Comparison of ENCODE assay signal across 16 cellular contexts in the genomic region with DNA sequence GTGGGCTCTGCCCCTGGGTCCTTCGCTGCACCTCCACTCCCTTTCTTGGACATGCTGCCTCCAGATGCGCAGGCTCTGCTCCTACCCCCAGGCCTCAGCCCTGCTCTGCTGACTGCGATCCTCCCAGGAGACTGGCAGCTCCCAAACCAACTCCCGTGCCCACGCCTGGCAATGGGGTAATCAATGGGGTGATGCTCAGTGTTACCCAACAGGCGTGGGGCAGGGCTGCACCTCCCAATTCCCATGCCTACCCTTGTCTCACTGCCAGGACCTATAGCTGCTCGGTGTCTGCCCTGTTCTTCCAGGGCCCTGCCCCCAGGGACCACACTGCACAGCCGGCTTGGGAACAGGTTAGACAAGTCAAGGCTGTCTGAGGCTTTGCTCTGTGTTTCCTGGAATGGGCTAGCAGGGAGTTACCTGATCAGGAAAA. TPM values are rescaled to one million over a fixed set of nuclear protein-coding genes. Genes with fewer than 3 reads are reported as not detected.
A peak's percentile ranks its signal among the peaks of the same experiment; 100 is the strongest.
DNase-seq lines count a peak whose midpoint lies in the region; ATAC-seq, FAIRE-seq and TF ChIP-seq lines count a peak whose summit lies in the region.
"Had no signal": no experiment of that assay in that cellular context is flagged by ENCODE, and none has a peak within 500 bp of the region (broad histone marks: within the 10 kb centered on the region; RNA-seq: fewer than 3 reads in every experiment).

A gene with protein sequence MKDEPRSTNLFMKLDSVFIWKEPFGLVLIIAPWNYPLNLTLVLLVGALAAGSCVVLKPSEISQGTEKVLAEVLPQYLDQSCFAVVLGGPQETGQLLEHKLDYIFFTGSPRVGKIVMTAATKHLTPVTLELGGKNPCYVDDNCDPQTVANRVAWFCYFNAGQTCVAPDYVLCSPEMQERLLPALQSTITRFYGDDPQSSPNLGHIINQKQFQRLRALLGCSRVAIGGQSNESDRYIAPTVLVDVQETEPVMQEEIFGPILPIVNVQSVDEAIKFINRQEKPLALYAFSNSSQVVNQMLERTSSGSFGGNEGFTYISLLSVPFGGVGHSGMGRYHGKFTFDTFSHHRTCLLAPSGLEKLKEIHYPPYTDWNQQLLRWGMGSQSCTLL (minus strand): TSS at position 182 of the 430 bp plus-strand sequence. CDS start 7,688 bp downstream, outside the sequence.

- H3K4me1 ChIP-seq in esophagus squamous epithelium (peaks cover 8 to 51% (median 9%) of the 10 kb centered on the region in 3 donors), neuronal stem cell (ENCODE audit: control insufficient read depth in 2 of 2, insufficient read depth in 1 of 2, low read depth in 1 of 2, low read length in 2 of 2) (peaks cover 0 to 1% of the 10 kb centered on the region in 2 donors)

- H3K27me3 Mint-ChIP-seq in Calu3 (ENCODE audit: unreplicated experiment): no peaks in the 10 kb centered on the region

- H3K4me2 ChIP-seq in neuronal stem cell (ENCODE audit: insufficient read depth, low read length, poor library complexity, severe bottlenecking): no peak within 1 kb of the TSS

- no TSS peak for BruUV-seq in Calu3 (replicated peaks; lab: Mats Ljungman, UMichigan)

- FAIRE-seq in GM19239 (lab: Jason Lieb, UNC): no peak
- FAIRE-seq: GM12891 had no signal

- H3K27ac Mint-ChIP-seq in Calu3 (ENCODE audit: unreplicated experiment): peak within 1 kb of the TSS; percentile 71
- H3K27ac Mint-ChIP-seq: activated naive CD4-positive, alpha-beta T cell treated with anti-CD3 and anti-CD28 coated beads for 36 hours; memory B cell had no signal

- H3K4ac ChIP-seq in neuronal stem cell (ENCODE audit: low read length): no peak within 1 kb of the TSS

- H3K4me3 ChIP-seq in esophagus squamous epithelium: peak within 1 kb of the TSS; percentile 44 to 59 (median 55)
- no peak within 1 kb of the TSS for H3K4me3 ChIP-seq in neuronal stem cell (ENCODE audit: low read length in 2 of 2)
- H3K4me3 ChIP-seq: cardiac muscle cell had no signal

- H3K27ac ChIP-seq in esophagus squamous epithelium: peak within 1 kb of the TSS; percentile 79 to 89 (median 82)
- H3K27ac ChIP-seq in neuronal stem cell (replicated peaks; ENCODE audit: low read length): no peak within 1 kb of the TSS
- H3K27ac ChIP-seq: cardiac muscle cell had no signal

- no peaks in the 10 kb centered on the region for H3K79me1 ChIP-seq in neuronal stem cell (ENCODE audit: low read depth, low read length)

- peak within 1 kb of the TSS; percentile 44 for H3K23ac ChIP-seq in neuronal stem cell (ENCODE audit: low read depth, low read length, poor library complexity)

- H4K8ac ChIP-seq in neuronal stem cell (ENCODE audit: low read depth, low read length): no peak within 1 kb of the TSS

- H4K91ac ChIP-seq in neuronal stem cell (ENCODE audit: low read depth, low read length, poor library complexity): no peak within 1 kb of the TSS

- intact Hi-C loops in Calu3 (cut with micrococcal nuclease; ENCODE audit: unreplicated experiment) (loop anchor here (1.0 kb wide), 1 partner anchor 16 kb away; no protein-coding TSS in a partner anchor), esophagus squamous epithelium (cut with DNase I) (no loop called here)

- peak within 1 kb of the TSS; percentile 75 for H2AK5ac ChIP-seq in neuronal stem cell (ENCODE audit: low read depth, low read length)

- H2BK12ac ChIP-seq in neuronal stem cell (ENCODE audit: low read length): no peak within 1 kb of the TSS

- TF ChIP-seq CTCF in Calu3 (IDR thresholded peaks at IDR 0.05; ENCODE audit: unreplicated experiment): no peak
- peak in 3 of 6 experiments; percentile 10 to 18 (median 16) for TF ChIP-seq CTCF in esophagus squamous epithelium (IDR thresholded peaks at IDR 0.05)
- TF ChIP-seq CTCF in omental fat pad (IDR thresholded peaks at IDR 0.05): no peak

- H2BK120ac ChIP-seq in neuronal stem cell (ENCODE audit: low read depth, low read length): no peak within 1 kb of the TSS

- DNase-seq in Calu3: peak; percentile 88
- peak; percentile 79 for DNase-seq in NCI-H510A treated with DMSO at 0.1 percent for 48 hours (lab: John Stamatoyannopoulos, UW)
- DNase-seq in esophagus squamous epithelium (lab: John Stamatoyannopoulos, UW): no peak
- no peak for DNase-seq in neuronal stem cell (ENCODE audit: low spot score)
- DNase-seq in AML-193 (lab: John Stamatoyannopoulos, UW): no peak
- no peak for DNase-seq in GM19239 (ENCODE audit: insufficient read length, low spot score)
- DNase-seq in omental fat pad (ENCODE audit: low spot score): no peak
- DNase-seq: activated naive CD4-positive, alpha-beta T cell treated with anti-CD3 and anti-CD28 coated beads for 36 hours; DMS79; NCI-H2171; posterior cingulate gyrus; stimulated activated CD8-positive, alpha-beta memory T cell treated with anti-CD3 and anti-CD28 coated beads, Interleukin-4, amount 100 ng/mL, for 48 hours had no signal

- H3K9me3 ChIP-seq in esophagus squamous epithelium: no peaks in the 10 kb centered on the region
- no peaks in the 10 kb centered on the region for H3K9me3 ChIP-seq in neuronal stem cell (replicated peaks in 1 of 2; ENCODE audit: control insufficient read depth in 2 of 2, insufficient read depth in 1 of 2, low read depth in 1 of 2, low read length in 2 of 2)

- H3K27me3 ChIP-seq in esophagus squamous epithelium: peaks cover 0 to 27% (median 0%) of the 10 kb centered on the region in 4 donors
- peaks cover 0 to 11% (median 0%) of the 10 kb centered on the region in 3 experiments for H3K27me3 ChIP-seq in neuronal stem cell (ENCODE audit: control insufficient read depth in 3 of 3, insufficient read depth in 3 of 3, low read depth in 1 of 3, low read length in 3 of 3)
- H3K27me3 ChIP-seq: cardiac muscle cell had no signal

- no peak within 1 kb of the TSS for H3K14ac ChIP-seq in neuronal stem cell (ENCODE audit: low read length)

- H3K18ac ChIP-seq in neuronal stem cell (ENCODE audit: low read length): peak within 1 kb of the TSS; percentile 83

- H3K9me3 Mint-ChIP-seq in Calu3 (ENCODE audit: low read depth, unreplicated experiment): no peaks in the 10 kb centered on the region
- H3K9me3 Mint-ChIP-seq: activated naive CD4-positive, alpha-beta T cell treated with anti-CD3 and anti-CD28 coated beads for 36 hours had no signal

- H3K36me3 ChIP-seq in esophagus squamous epithelium (no peaks in the 10 kb centered on the region), neuronal stem cell (replicated peaks in 1 of 2; ENCODE audit: control insufficient read depth in 2 of 2, insufficient read depth in 2 of 2, low read length in 2 of 2) (no peaks in the 10 kb centered on the region)
- H3K36me3 ChIP-seq: cardiac muscle cell had no signal

- peaks cover 21% of the 10 kb centered on the region for H3K4me1 Mint-ChIP-seq in Calu3 (ENCODE audit: low read depth, unreplicated experiment)
- H3K4me1 Mint-ChIP-seq: memory B cell had no signal

- WGBS in esophagus squamous epithelium, 2 donors: 40 to 72% methylated on average over 5 to 6 of the region's 8 CpGs
- no CpG with 5 or more reads among the region's 8 CpGs for WGBS in neuronal stem cell (ENCODE audit: extremely low coverage in 2 of 2, insufficient read length in 2 of 2, insufficient replicate concordance in 1 of 2), 2 donors

- peaks cover 13% of the 10 kb centered on the region for H3K36me3 Mint-ChIP-seq in Calu3 (ENCODE audit: insufficient read depth, unreplicated experiment)
- H3K36me3 Mint-ChIP-seq: memory B cell had no signal

- CTCF ChIA-PET in Calu3 (lab: Charles Lee): interaction anchor here (2.1 kb wide), 1 partner anchor 15 kb away, joined by 9 read pairs; no protein-coding TSS in a partner anchor

- H2BK5ac ChIP-seq in neuronal stem cell (ENCODE audit: low read length): no peak within 1 kb of the TSS

- H2AFZ ChIP-seq in neuronal stem cell (ENCODE audit: low read length): no peak within 1 kb of the TSS

- H2BK15ac ChIP-seq in neuronal stem cell (ENCODE audit: low read length): peak within 1 kb of the TSS; percentile 85

- peak in 3 of 4 donors; percentile 52 to 77 (median 60) for TF ChIP-seq POLR2A in esophagus squamous epithelium (IDR thresholded peaks at IDR 0.05)

- H3K4me3 Mint-ChIP-seq in Calu3 (ENCODE audit: low read depth, unreplicated experiment): peak within 1 kb of the TSS; percentile 56
- H3K4me3 Mint-ChIP-seq: activated naive CD4-positive, alpha-beta T cell treated with anti-CD3 and anti-CD28 coated beads for 36 hours; memory B cell had no signal

- peak within 1 kb of the TSS; percentile 44 for H3K9ac ChIP-seq in neuronal stem cell (ENCODE audit: low read depth, low read length, poor library complexity)

- no peak for ATAC-seq in omental fat pad (ENCODE audit: low FRiP score)
- no peak for ATAC-seq in HG02623 (IDR thresholded peaks at IDR 0.05; ENCODE audit: unreplicated experiment)

RNA-seq across cellular contexts. Expression of the gene that starts here (rescaled TPM):
- total RNA-seq in Calu3 (2022): 2.4 and 2.9 TPM in 2 replicates
- total RNA-seq in esophagus squamous epithelium: 100 to 1,000 TPM in 3 of 4 donors, 10 to 100 TPM in 1; 62.6 to 181 (median 120) TPM
- polyA plus RNA-seq in neuronal stem cell (2013, experiment 1 of 2): not detected
- not detected for polyA plus RNA-seq in neuronal stem cell (2013, experiment 2 of 2)
- total RNA-seq in omental fat pad: not detected
- total RNA-seq: activated naive CD4-positive, alpha-beta T cell treated with anti-CD3 and anti-CD28 coated beads for 36 hours; cardiac muscle cell had no signal
- polyA plus RNA-seq: cardiac muscle cell had no signal

Comparison
In these comparisons a context has a peak if more than half of its experiments do, and no peak if none do; other contexts are left out.
1. RNA of the gene that starts here (total RNA-seq): 62.6 to 181 TPM in esophagus squamous epithelium; 2.4 to 2.9 TPM in Calu3 and not detected in omental fat pad; every median in the first group is over 10 times any median in the second.
2. DNase-seq: peak in Calu3 (single experiment) and NCI-H510A treated with DMSO at 0.1 percent for 48 hours (single experiment); none in esophagus squamous epithelium (single experiment), neuronal stem cell (single experiment), AML-193 (0 of 2), GM19239 (single experiment) and omental fat pad (single experiment).
3. H3K4me3 ChIP-seq: peak in esophagus squamous epithelium (4 of 4); none in neuronal stem cell (0 of 2).